In genomic region chr4:15003891-15004700, GRCh38 we compare ENCODE assay signal across 8 cellular contexts.
DNase-seq lines count a peak whose midpoint lies in the region; ATAC-seq and TF ChIP-seq lines count a peak whose summit lies in the region.

No MANE protein-coding gene starts in this region.

- CTCF ChIA-PET in GM10248 (lab: Yijun Ruan, JAX), result interaction anchor here (0.8 to 1.6 kb wide), 2 partner anchors 9 to 11 kb away, joined by 3 to 7 read pairs; no protein-coding TSS in a partner anchor

- peak; percentile 30 for DNase-seq in GM10248 (ENCODE audit: extremely low spot score)
- peak in 1 of 2 donors; percentile 37 for DNase-seq in cardiac fibroblast (ENCODE audit: low read depth in 2 of 2)
- DNase-seq in stimulated activated CD4-positive, alpha-beta T cell treated with anti-CD3 and anti-CD28 coated beads, Interleukin-1b, Interleukin-23, amount 100 ng/mL, for 48 hours, result peak; percentile 31
- no peak for DNase-seq in DMS153 (lab: John Stamatoyannopoulos, UW)
- DNase-seq in NCI-H1930 (lab: John Stamatoyannopoulos, UW), result no peak

- TF ChIP-seq CTCF in GM10248 (IDR thresholded peaks at IDR 0.05; ENCODE audit: control extremely low read depth, extremely low read depth, low read depth, missing control alignments), result no peak
- TF ChIP-seq CTCF in WI38 (IDR thresholded peaks at IDR 0.05; ENCODE audit: low read depth, low read length), result no peak
- TF ChIP-seq CTCF in cardiac fibroblast (IDR thresholded peaks at IDR 0.05; ENCODE audit: low read depth, low read length), result no peak

- peak; percentile 6 for ATAC-seq in HG03159 (IDR thresholded peaks at IDR 0.05; ENCODE audit: unreplicated experiment)

- no peaks in the 10 kb centered on the region for H3K27me3 ChIP-seq in layer of hippocampus (ENCODE audit: control insufficient read depth, insufficient read depth, low read length)

- POLR2A ChIA-PET in GM10248 (lab: Yijun Ruan, JAX), result no interaction called here

- H3K27ac ChIP-seq in layer of hippocampus (ENCODE audit: low read depth, low read length), result peak overlapping the region; percentile 99

- H3K4me3 ChIP-seq in WI38 (ENCODE audit: low read depth, low read length), result peak overlapping the region; percentile 89
- H3K4me3 ChIP-seq in cardiac fibroblast (replicated peaks in 1 of 2; ENCODE audit: low read depth in 2 of 2, low read length in 2 of 2), result peak overlapping the region; percentile 69 to 99

Comparison
In these comparisons a context has a peak if more than half of its experiments do, and no peak if none do; other contexts are left out.
1. DNase-seq: peak in GM10248 (single experiment) and stimulated activated CD4-positive, alpha-beta T cell treated with anti-CD3 and anti-CD28 coated beads, Interleukin-1b, Interleukin-23, amount 100 ng/mL, for 48 hours (single experiment); none in DMS153 (single experiment) and NCI-H1930 (0 of 2).